1 cellular context compared by ENCODE assay signal in the genomic region with DNA sequence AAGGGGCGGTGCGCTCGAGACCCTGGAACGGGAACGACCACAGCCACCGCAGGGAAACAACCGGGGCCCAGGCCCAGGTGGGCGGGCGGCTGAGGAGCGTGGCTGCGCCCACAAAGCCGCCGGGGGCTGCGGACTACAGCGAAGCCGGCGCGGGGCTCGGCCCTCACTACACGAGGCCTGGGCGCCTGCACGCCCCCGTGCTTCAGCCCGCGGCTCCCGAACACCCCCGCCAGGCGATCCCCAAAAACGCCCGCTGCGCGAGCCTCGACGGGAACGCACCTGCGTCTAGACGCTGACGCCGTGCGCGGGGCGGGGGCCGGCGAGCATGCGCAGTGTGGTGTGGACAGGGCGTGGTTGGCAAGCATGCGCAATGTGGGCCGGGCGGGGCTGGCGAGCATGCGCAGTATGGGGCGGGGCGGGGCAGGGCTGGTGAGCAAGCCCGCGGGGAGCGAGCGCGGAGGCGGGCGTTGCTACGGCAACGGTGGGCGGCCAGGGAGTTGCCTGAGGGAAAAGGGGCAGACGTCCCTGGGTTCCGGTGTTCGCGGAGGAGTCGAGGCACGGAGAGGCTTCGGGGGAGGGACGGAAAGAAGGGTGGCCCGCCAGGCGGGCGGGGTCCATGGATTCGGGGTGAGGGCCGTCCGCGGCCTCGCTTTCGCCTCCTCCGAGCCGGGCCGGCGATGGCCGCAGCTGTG.
TF ChIP-seq lines count a peak whose summit lies in the region.

Gene RNF32, plus strand, starts transcription at position 518 of the 692 bp plus-strand sequence. CDS start 3,104 bp downstream, outside the sequence.

TF ChIP-seq in K562, 482 proteins besides CTCF, POLR2A, EP300 and RAD21 (continued from another document and continues in another):
- peak in 1 of 2 experiments; percentile 6; a peak in 1 of 4 replicates for TF ChIP-seq TBL1XR1 (IDR thresholded peaks at IDR 0.05; ENCODE audit: low read length in 2 of 2)
- no peak for TF ChIP-seq EZH2 (IDR thresholded peaks at IDR 0.05; ENCODE audit: borderline replicate concordance, low read depth, low read length)
- TF ChIP-seq MYBL2 (IDR thresholded peaks at IDR 0.05; ENCODE audit: low read depth) = no peak
- TF ChIP-seq MYBL2 (CRISPR knock-in tag; IDR thresholded peaks at IDR 0.05; ENCODE audit: borderline replicate concordance) = peak; percentile 76; the same call in 1 of the 2 replicates
- no peak for TF ChIP-seq ZNF3 (CRISPR knock-in tag; IDR thresholded peaks at IDR 0.05)
- peak; percentile 99 for TF ChIP-seq EGR1 (conservative IDR thresholded peaks at IDR 0.05)
- TF ChIP-seq ZNF764 (CRISPR knock-in tag; IDR thresholded peaks at IDR 0.05; ENCODE audit: low read depth) = no peak
- peak; percentile 84; the same call in 1 of the 2 replicates for TF ChIP-seq PHB (CRISPR knock-in tag; IDR thresholded peaks at IDR 0.05)
- TF ChIP-seq MGA (IDR thresholded peaks at IDR 0.05) = peak; percentile 100
- TF ChIP-seq BACH1 (tag; IDR thresholded peaks at IDR 0.05) = no peak
- peak; percentile 97 for TF ChIP-seq ZNF282 (CRISPR knock-in tag; IDR thresholded peaks at IDR 0.05)
- TF ChIP-seq THRB (CRISPR knock-in tag; conservative IDR thresholded peaks at IDR 0.05) = peak; percentile 65; the same call in 1 of the 2 replicates
- TF ChIP-seq ZNF224 (CRISPR knock-in tag; IDR thresholded peaks at IDR 0.05) = peak; percentile 9; the same call in 1 of the 2 replicates
- TF ChIP-seq MCM2 (IDR thresholded peaks at IDR 0.05; ENCODE audit: low read depth) = no peak
- no peak for TF ChIP-seq PYGO2 (tag; IDR thresholded peaks at IDR 0.05)
- TF ChIP-seq, protein P1, sequence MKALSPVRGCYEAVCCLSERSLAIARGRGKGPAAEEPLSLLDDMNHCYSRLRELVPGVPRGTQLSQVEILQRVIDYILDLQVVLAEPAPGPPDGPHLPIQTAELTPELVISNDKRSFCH (CRISPR knock-in tag; IDR thresholded peaks at IDR 0.05) = no peak
- TF ChIP-seq, protein P1 (tag; IDR thresholded peaks at IDR 0.05) = peak; percentile 76
- no peak for TF ChIP-seq ZNF263 (CRISPR knock-in tag; IDR thresholded peaks at IDR 0.05; ENCODE audit: borderline replicate concordance)
- TF ChIP-seq, protein P2, sequence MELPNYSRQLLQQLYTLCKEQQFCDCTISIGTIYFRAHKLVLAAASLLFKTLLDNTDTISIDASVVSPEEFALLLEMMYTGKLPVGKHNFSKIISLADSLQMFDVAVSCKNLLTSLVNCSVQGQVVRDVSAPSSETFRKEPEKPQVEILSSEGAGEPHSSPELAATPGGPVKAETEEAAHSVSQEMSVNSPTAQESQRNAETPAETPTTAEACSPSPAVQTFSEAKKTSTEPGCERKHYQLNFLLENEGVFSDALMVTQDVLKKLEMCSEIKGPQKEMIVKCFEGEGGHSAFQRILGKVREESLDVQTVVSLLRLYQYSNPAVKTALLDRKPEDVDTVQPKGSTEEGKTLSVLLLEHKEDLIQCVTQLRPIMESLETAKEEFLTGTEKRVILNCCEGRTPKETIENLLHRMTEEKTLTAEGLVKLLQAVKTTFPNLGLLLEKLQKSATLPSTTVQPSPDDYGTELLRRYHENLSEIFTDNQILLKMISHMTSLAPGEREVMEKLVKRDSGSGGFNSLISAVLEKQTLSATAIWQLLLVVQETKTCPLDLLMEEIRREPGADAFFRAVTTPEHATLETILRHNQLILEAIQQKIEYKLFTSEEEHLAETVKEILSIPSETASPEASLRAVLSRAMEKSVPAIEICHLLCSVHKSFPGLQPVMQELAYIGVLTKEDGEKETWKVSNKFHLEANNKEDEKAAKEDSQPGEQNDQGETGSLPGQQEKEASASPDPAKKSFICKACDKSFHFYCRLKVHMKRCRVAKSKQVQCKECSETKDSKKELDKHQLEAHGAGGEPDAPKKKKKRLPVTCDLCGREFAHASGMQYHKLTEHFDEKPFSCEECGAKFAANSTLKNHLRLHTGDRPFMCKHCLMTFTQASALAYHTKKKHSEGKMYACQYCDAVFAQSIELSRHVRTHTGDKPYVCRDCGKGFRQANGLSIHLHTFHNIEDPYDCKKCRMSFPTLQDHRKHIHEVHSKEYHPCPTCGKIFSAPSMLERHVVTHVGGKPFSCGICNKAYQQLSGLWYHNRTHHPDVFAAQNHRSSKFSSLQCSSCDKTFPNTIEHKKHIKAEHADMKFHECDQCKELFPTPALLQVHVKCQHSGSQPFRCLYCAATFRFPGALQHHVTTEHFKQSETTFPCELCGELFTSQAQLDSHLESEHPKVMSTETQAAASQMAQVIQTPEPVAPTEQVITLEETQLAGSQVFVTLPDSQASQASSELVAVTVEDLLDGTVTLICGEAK (IDR thresholded peaks at IDR 0.05) = peak; percentile 80
- TF ChIP-seq, protein P2 (CRISPR knock-in tag; IDR thresholded peaks at IDR 0.05) = no peak
- TF ChIP-seq, protein P3, sequence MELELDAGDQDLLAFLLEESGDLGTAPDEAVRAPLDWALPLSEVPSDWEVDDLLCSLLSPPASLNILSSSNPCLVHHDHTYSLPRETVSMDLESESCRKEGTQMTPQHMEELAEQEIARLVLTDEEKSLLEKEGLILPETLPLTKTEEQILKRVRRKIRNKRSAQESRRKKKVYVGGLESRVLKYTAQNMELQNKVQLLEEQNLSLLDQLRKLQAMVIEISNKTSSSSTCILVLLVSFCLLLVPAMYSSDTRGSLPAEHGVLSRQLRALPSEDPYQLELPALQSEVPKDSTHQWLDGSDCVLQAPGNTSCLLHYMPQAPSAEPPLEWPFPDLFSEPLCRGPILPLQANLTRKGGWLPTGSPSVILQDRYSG (tag; conservative IDR thresholded peaks at IDR 0.05; ENCODE audit: low read depth) = peak; percentile 59; the same call in 1 of the 2 replicates
- 0 out of 2 replicates have a peak, but pooled peaks have one; percentile 36 for TF ChIP-seq HNRNPL (IDR thresholded peaks at IDR 0.05; ENCODE audit: low read depth, low read length)
- peak; percentile 41 for TF ChIP-seq MXD1 (CRISPR knock-in tag; IDR thresholded peaks at IDR 0.05; ENCODE audit: borderline replicate concordance, poor library complexity, severe bottlenecking)
- TF ChIP-seq ZNF699 (CRISPR knock-in tag; IDR thresholded peaks at IDR 0.05; ENCODE audit: insufficient replicate concordance) = no peak
- no peak for TF ChIP-seq TAF9B (IDR thresholded peaks at IDR 0.05; ENCODE audit: partially characterized antibody)
